In the genomic region with DNA sequence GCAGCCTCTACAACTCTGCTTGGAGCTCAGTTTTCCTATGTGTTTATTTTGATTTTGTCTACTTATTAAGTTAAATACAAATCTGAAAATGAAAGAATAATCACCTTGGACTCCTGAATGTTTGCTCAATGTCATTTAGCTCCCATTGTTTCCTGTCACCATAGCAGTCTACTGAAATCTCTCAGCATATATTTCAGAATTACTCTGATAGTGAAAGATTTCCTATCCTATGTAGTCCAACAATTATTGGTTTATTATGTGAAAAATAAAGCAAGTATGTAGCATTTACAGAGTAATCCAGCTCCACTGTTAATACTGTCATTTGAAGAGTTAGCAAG, we compare ENCODE assay signal across 16 cellular contexts.
DNase-seq lines count a peak whose midpoint lies in the region; ATAC-seq, FAIRE-seq and TF ChIP-seq lines count a peak whose summit lies in the region.
"Had no signal": no experiment of that assay in that cellular context is flagged by ENCODE, and none has a peak within 500 bp of the region (broad histone marks: within the 10 kb centered on the region; RNA-seq: fewer than 3 reads in every experiment).

No MANE protein-coding gene starts in this region.

- no peaks in the 10 kb centered on the region for H3K9me3 ChIP-seq in HUES6 (ENCODE audit: control insufficient read depth, insufficient read depth, low read depth, low read length)
- H3K9me3 ChIP-seq in iPS-20b (ENCODE audit: insufficient read depth, low read depth, low read length): no peaks in the 10 kb centered on the region
- no peaks in the 10 kb centered on the region for H3K9me3 ChIP-seq in small intestine (ENCODE audit: control insufficient read depth, low read depth)
- H3K9me3 ChIP-seq: BE2C had no signal

- H3K36me3 Mint-ChIP-seq in WTC11: 0 out of 2 replicates have a peak, but pooled peaks cover 5% of the 10 kb centered on the region
- H3K36me3 Mint-ChIP-seq: activated naive CD4-positive, alpha-beta T cell treated with anti-CD3 and anti-CD28 coated beads, Interleukin-2, amount 10 ng/mL, durations not matched to agents 7 days and 5 days; natural killer cell had no signal

- no peaks in the 10 kb centered on the region for H3K27me3 Mint-ChIP-seq in WTC11 (ENCODE audit: low read depth)

- H3K9ac ChIP-seq in HUES6 (ENCODE audit: low read length): peak overlapping the region; percentile 58
- H3K9ac ChIP-seq in iPS-20b (ENCODE audit: low read depth, low read length): peak overlapping the region; percentile 36; the same call in 1 of the 2 replicates
- H3K9ac ChIP-seq: GM23248 had no signal

- H3K27ac ChIP-seq in HUES6 (ENCODE audit: low read depth, low read length) (peak overlapping the region; percentile 83), iPS-20b (ENCODE audit: low read length) (peak overlapping the region; percentile 4), small intestine (ENCODE audit: low read depth in 1 of 2, low read length in 1 of 2) (peak overlapping the region in 1 of 2 donors; percentile 67)
- H3K27ac ChIP-seq: GM23248, VCaP had no signal

- no peak for TF ChIP-seq CTCF in WTC11 (IDR thresholded peaks at IDR 0.05)

- no peak for DNase-seq in WTC11 (ENCODE audit: low spot score)
- DNase-seq in small intestine: peak; percentile 36
- DNase-seq in activated gamma-delta T cell treated with Interleukin-2 at 50 U/mL for 16 hours: no peak
- DNase-seq in D341Med (ENCODE audit: low spot score): no peak
- DNase-seq: activated naive CD4-positive, alpha-beta T cell treated with anti-CD3 and anti-CD28 coated beads, Interleukin-2, amount 10 ng/mL, durations not matched to agents 7 days and 5 days; BE2C; GM23248; natural killer cell; NCI-H1436; retina had no signal

- no peak overlapping the region for H3K4me3 Mint-ChIP-seq in WTC11
- H3K4me3 Mint-ChIP-seq: activated naive CD4-positive, alpha-beta T cell treated with anti-CD3 and anti-CD28 coated beads, Interleukin-2, amount 10 ng/mL, durations not matched to agents 7 days and 5 days; natural killer cell; stimulated activated naive CD8-positive, alpha-beta T cell treated with anti-CD3 and anti-CD28 coated beads, Interleukin-15, Interleukin-2, amounts not matched to agents 100 ng/mL and 50 ng/mL, for 24 hours had no signal

- peaks cover 87% of the 10 kb centered on the region for H3K4me1 Mint-ChIP-seq in WTC11
- H3K4me1 Mint-ChIP-seq: activated naive CD4-positive, alpha-beta T cell treated with anti-CD3 and anti-CD28 coated beads, Interleukin-2, amount 10 ng/mL, durations not matched to agents 7 days and 5 days had no signal

- H3K36me3 ChIP-seq in HUES6 (ENCODE audit: control insufficient read depth, insufficient read depth, low read length): 0 out of 2 replicates have a peak, but pooled peaks cover 6% of the 10 kb centered on the region
- H3K36me3 ChIP-seq in iPS-20b (ENCODE audit: insufficient read depth, low read depth, low read length): peaks cover 13% of the 10 kb centered on the region; the same call in 1 of the 2 replicates
- no peaks in the 10 kb centered on the region for H3K36me3 ChIP-seq in small intestine (ENCODE audit: control insufficient read depth in 2 of 2, insufficient read depth in 2 of 2, low read length in 2 of 2)
- H3K36me3 ChIP-seq: BE2C had no signal

- no peaks in the 10 kb centered on the region for H3K27me3 ChIP-seq in HUES6 (ENCODE audit: control insufficient read depth, insufficient read depth, low read length)
- no peaks in the 10 kb centered on the region for H3K27me3 ChIP-seq in iPS-20b (ENCODE audit: insufficient read depth, low read length)
- no peaks in the 10 kb centered on the region for H3K27me3 ChIP-seq in small intestine (ENCODE audit: control insufficient read depth in 2 of 2, insufficient read depth in 2 of 2, low read length in 2 of 2)
- H3K27me3 ChIP-seq: BE2C had no signal

- peak overlapping the region; percentile 25; the same call in 1 of the 2 replicates for H3K4me3 ChIP-seq in HUES6 (ENCODE audit: low read depth, low read length)
- peak overlapping the region; percentile 43; the same call in 1 of the 2 replicates for H3K4me3 ChIP-seq in iPS-20b (ENCODE audit: low read length)
- H3K4me3 ChIP-seq in small intestine (ENCODE audit: low read depth in 1 of 2, low read length in 2 of 2): no peak overlapping the region
- H3K4me3 ChIP-seq: GM23248 had no signal

- ATAC-seq in WTC11 (no peak), HG02759 (IDR thresholded peaks at IDR 0.05; ENCODE audit: unreplicated experiment) (no peak), HG02840 (IDR thresholded peaks at IDR 0.05; ENCODE audit: low FRiP score, unreplicated experiment) (no peak)
- ATAC-seq: natural killer cell had no signal

- CTCF ChIA-PET in WTC11 (lab: Charles Lee): interaction anchor here (0.7 to 1.9 kb wide), 6 partner anchors 9 to 256 kb away, joined by 3 to 10 read pairs (median 3); no protein-coding TSS in a partner anchor

- POLR2A ChIA-PET in WTC11 (lab: Charles Lee): interaction anchor here (3.3 kb wide), 1 partner anchor 9 kb away, joined by 25 read pairs; no protein-coding TSS in a partner anchor

- H3K9me3 Mint-ChIP-seq in WTC11: no peaks in the 10 kb centered on the region
- H3K9me3 Mint-ChIP-seq: activated naive CD4-positive, alpha-beta T cell treated with anti-CD3 and anti-CD28 coated beads, Interleukin-2, amount 10 ng/mL, durations not matched to agents 7 days and 5 days; natural killer cell; stimulated activated naive CD8-positive, alpha-beta T cell treated with anti-CD3 and anti-CD28 coated beads, Interleukin-15, Interleukin-2, amounts not matched to agents 100 ng/mL and 50 ng/mL, for 24 hours had no signal

- peaks cover 57% of the 10 kb centered on the region for H3K4me1 ChIP-seq in HUES6 (ENCODE audit: control insufficient read depth, insufficient read depth, low read length)
- peaks cover 59% of the 10 kb centered on the region for H3K4me1 ChIP-seq in iPS-20b (ENCODE audit: insufficient read depth, low read length)
- peaks cover 4 to 5% of the 10 kb centered on the region in 2 donors for H3K4me1 ChIP-seq in small intestine (ENCODE audit: control insufficient read depth in 2 of 2, insufficient read depth in 1 of 2, low read depth in 1 of 2, low read length in 1 of 2)
- H3K4me1 ChIP-seq: BE2C had no signal

- no peak for FAIRE-seq in small intestine (lab: Jason Lieb, UNC)

- H3K27ac Mint-ChIP-seq in WTC11: peak overlapping the region; percentile 82
- H3K27ac Mint-ChIP-seq: activated naive CD4-positive, alpha-beta T cell treated with anti-CD3 and anti-CD28 coated beads, Interleukin-2, amount 10 ng/mL, durations not matched to agents 7 days and 5 days; natural killer cell; stimulated activated naive CD8-positive, alpha-beta T cell treated with anti-CD3 and anti-CD28 coated beads, Interleukin-15, Interleukin-2, amounts not matched to agents 100 ng/mL and 50 ng/mL, for 24 hours had no signal

TF ChIP-seq in WTC11, 78 proteins besides CTCF, POLR2A, EP300 and RAD21 (continues in another document):
- TF ChIP-seq, protein P1, sequence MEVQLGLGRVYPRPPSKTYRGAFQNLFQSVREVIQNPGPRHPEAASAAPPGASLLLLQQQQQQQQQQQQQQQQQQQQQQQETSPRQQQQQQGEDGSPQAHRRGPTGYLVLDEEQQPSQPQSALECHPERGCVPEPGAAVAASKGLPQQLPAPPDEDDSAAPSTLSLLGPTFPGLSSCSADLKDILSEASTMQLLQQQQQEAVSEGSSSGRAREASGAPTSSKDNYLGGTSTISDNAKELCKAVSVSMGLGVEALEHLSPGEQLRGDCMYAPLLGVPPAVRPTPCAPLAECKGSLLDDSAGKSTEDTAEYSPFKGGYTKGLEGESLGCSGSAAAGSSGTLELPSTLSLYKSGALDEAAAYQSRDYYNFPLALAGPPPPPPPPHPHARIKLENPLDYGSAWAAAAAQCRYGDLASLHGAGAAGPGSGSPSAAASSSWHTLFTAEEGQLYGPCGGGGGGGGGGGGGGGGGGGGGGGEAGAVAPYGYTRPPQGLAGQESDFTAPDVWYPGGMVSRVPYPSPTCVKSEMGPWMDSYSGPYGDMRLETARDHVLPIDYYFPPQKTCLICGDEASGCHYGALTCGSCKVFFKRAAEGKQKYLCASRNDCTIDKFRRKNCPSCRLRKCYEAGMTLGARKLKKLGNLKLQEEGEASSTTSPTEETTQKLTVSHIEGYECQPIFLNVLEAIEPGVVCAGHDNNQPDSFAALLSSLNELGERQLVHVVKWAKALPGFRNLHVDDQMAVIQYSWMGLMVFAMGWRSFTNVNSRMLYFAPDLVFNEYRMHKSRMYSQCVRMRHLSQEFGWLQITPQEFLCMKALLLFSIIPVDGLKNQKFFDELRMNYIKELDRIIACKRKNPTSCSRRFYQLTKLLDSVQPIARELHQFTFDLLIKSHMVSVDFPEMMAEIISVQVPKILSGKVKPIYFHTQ (CRISPR knock-in tag; IDR thresholded peaks at IDR 0.05): no peak
- no peak for TF ChIP-seq TCF7 (CRISPR knock-in tag; IDR thresholded peaks at IDR 0.05; ENCODE audit: low read depth)
- no peak for TF ChIP-seq E2F1 (CRISPR knock-in tag; IDR thresholded peaks at IDR 0.05)
- TF ChIP-seq IRF2 (CRISPR knock-in tag; IDR thresholded peaks at IDR 0.05; ENCODE audit: borderline replicate concordance, low read depth): no peak
- no peak for TF ChIP-seq FOXJ3 (CRISPR knock-in tag; IDR thresholded peaks at IDR 0.05; ENCODE audit: borderline replicate concordance)
- TF ChIP-seq, protein P2, sequence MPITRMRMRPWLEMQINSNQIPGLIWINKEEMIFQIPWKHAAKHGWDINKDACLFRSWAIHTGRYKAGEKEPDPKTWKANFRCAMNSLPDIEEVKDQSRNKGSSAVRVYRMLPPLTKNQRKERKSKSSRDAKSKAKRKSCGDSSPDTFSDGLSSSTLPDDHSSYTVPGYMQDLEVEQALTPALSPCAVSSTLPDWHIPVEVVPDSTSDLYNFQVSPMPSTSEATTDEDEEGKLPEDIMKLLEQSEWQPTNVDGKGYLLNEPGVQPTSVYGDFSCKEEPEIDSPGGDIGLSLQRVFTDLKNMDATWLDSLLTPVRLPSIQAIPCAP (CRISPR knock-in tag; IDR thresholded peaks at IDR 0.05): no peak

Comparison
In these comparisons a context has a peak if more than half of its experiments do, and no peak if none do; other contexts are left out.
1. H3K4me3 ChIP-seq: peak in HUES6 (single experiment) and iPS-20b (single experiment); none in small intestine (0 of 2).